In the genomic region with DNA sequence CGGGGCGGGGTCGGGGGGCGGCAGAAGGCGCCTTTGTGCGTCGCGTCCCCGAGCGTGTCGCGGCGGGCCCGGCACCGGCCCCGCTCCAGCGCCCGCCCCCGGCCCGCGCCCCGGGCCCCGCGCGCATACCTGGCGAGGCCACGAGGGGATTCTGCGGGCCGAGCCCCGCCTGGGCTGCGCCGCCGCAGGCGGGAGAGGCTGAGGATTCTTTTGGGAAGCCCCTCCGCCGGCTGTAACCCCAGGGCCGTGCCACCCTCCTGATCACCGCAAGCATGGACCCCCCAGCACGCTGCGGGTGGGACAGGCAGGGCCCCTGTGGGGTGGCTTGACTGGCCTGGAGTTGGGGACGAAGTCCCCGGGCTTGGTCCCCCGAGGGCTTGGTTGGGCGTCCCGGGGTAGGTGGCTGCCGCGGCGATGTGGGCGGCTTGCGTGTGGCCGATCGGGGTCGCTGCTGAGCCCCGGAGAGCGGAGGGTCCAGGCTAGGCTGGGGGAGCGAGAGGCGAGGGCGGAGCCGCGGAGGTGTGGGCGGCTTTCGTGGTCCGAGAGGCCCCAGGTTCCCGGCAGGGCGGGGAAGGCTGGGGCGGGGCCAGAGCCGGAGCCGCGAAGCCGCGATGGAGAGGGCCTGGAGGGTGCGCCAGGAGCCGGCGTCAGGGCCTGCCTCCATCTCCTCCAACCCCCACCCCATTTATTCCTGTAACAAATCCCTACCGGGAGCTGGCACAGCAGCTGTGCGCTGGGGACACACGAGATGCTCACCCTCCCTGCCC, we compare ENCODE assay signal across 8 cellular contexts. TPM values are rescaled to one million over a fixed set of nuclear protein-coding genes. Genes with fewer than 3 reads are reported as not detected.
A peak's percentile ranks its signal among the peaks of the same experiment; 100 is the strongest.
DNase-seq lines count a peak whose midpoint lies in the region; ATAC-seq, FAIRE-seq and TF ChIP-seq lines count a peak whose summit lies in the region.

No MANE protein-coding gene starts in this region.

- H2BK15ac ChIP-seq in mesenchymal stem cell (ENCODE audit: low read depth, poor library complexity, severe bottlenecking): peak overlapping the region; percentile 90

- peaks cover 49% of the 10 kb centered on the region for H3K4me1 ChIP-seq in mesenchymal stem cell (ENCODE audit: control insufficient read depth, insufficient read depth, low read depth, low read length)

- DNase-seq in D721Med (ENCODE audit: insufficient read length, low spot score): peak; percentile 89
- DNase-seq in NCI-H146 treated with DMSO at 0.1 percent for 48 hours (lab: John Stamatoyannopoulos, UW; ENCODE audit: unreplicated experiment): peak; percentile 75
- DNase-seq in activated CD4-positive, alpha-beta T cell treated with anti-CD3 and anti-CD28 coated beads, Interleukin-2, amount 50 U/mL, for 48 hours: peak; percentile 85 to 89
- DNase-seq in ecto neural progenitor cell (ENCODE audit: low spot score): peak; percentile 93
- DNase-seq in mesenchymal stem cell: peak; percentile 75
- peak; percentile 34 to 53 for DNase-seq in stimulated activated CD8-positive, alpha-beta memory T cell treated with anti-CD3 and anti-CD28 coated beads, Interleukin-2, amount 100 ng/mL, for 1 hour (ENCODE audit: low read depth in 2 of 2)
- DNase-seq in NCI-H1105 treated with DMSO at 0.1 percent for 48 hours (lab: John Stamatoyannopoulos, UW): no peak

- peak overlapping the region; percentile 84 for H2BK5ac ChIP-seq in mesenchymal stem cell (ENCODE audit: low read depth, low read length, poor library complexity, severe bottlenecking)

- H3K9me3 ChIP-seq in mesenchymal stem cell (ENCODE audit: control insufficient read depth, low read length): no peaks in the 10 kb centered on the region

- peaks cover 7 to 34% of the 10 kb centered on the region in 2 experiments for H3K27me3 ChIP-seq in mesenchymal stem cell (ENCODE audit: control insufficient read depth in 1 of 2, insufficient read depth in 1 of 2, low read length in 2 of 2)

- H2BK12ac ChIP-seq in mesenchymal stem cell (ENCODE audit: low read length in 2 of 2): peak overlapping the region; percentile 54 to 83

- peak overlapping the region; percentile 78 to 80 for H3K4me3 ChIP-seq in mesenchymal stem cell (ENCODE audit: insufficient read depth in 1 of 2, low read depth in 1 of 2, low read length in 2 of 2)

- H2AK5ac ChIP-seq in mesenchymal stem cell (ENCODE audit: low read length, severe bottlenecking): no peak overlapping the region

- peak overlapping the region; percentile 94 for H4K91ac ChIP-seq in mesenchymal stem cell (ENCODE audit: low read length)

- peaks cover 0 to 3% of the 10 kb centered on the region in 2 experiments for H3K36me3 ChIP-seq in mesenchymal stem cell (ENCODE audit: control insufficient read depth in 1 of 2, insufficient read depth in 2 of 2, low read depth in 1 of 2, low read length in 2 of 2)

- H3K9ac ChIP-seq in mesenchymal stem cell (ENCODE audit: low read length): peak overlapping the region; percentile 80

- WGBS in mesenchymal stem cell: under 1% methylated on average over 40 of the region's 77 CpGs

- H3K18ac ChIP-seq in mesenchymal stem cell (ENCODE audit: low read depth in 1 of 2, low read length in 2 of 2): peak overlapping the region; percentile 95 to 96

- H3K14ac ChIP-seq in mesenchymal stem cell (ENCODE audit: low read length in 2 of 2): peak overlapping the region; percentile 62 to 85

- peak overlapping the region; percentile 85 for H2BK120ac ChIP-seq in mesenchymal stem cell (ENCODE audit: low read depth, low read length)

- peak; percentile 64 for ATAC-seq in GM21786 (IDR thresholded peaks at IDR 0.05; ENCODE audit: unreplicated experiment)

- peak; percentile 49 for TF ChIP-seq CTCF in D721Med (IDR thresholded peaks at IDR 0.05; ENCODE audit: insufficient read depth, missing control alignments)

- H3K79me1 ChIP-seq in mesenchymal stem cell (replicated peaks; ENCODE audit: low read length, poor library complexity, severe bottlenecking): peaks cover 4% of the 10 kb centered on the region

- H3K27ac ChIP-seq in mesenchymal stem cell (ENCODE audit: low read length, poor library complexity, severe bottlenecking): peak overlapping the region; percentile 46

- peak overlapping the region; percentile 46 for H2AFZ ChIP-seq in mesenchymal stem cell (ENCODE audit: low read depth, low read length)

- peak overlapping the region; percentile 91 for H3K4me2 ChIP-seq in mesenchymal stem cell (ENCODE audit: low read length, poor library complexity, severe bottlenecking)

- H3K23ac ChIP-seq in mesenchymal stem cell (ENCODE audit: low read length in 2 of 2): peak overlapping the region in 1 of 2 experiments; percentile 99

- peak overlapping the region; percentile 91 to 98 for H3K4ac ChIP-seq in mesenchymal stem cell (ENCODE audit: low read depth in 1 of 2, low read length in 2 of 2)

- H4K8ac ChIP-seq in mesenchymal stem cell (ENCODE audit: low read length): peak overlapping the region; percentile 95

- no peak for FAIRE-seq in D721Med (lab: Jason Lieb, UNC)

RNA-seq across cellular contexts. Expression of gene GPR132, which starts 28.4 kb away (rescaled TPM):
- 0.03 TPM for polyA plus RNA-seq in mesenchymal stem cell (2013, experiment 1 of 2)
- 0.01 TPM for polyA plus RNA-seq in mesenchymal stem cell (2013, experiment 2 of 2)
